In genomic region chr2:131641414-131642206, GRCh38 we compare ENCODE assay signal across 12 cellular contexts.
DNase-seq lines count a peak whose midpoint lies in the region; TF ChIP-seq lines count a peak whose summit lies in the region.
"Had no signal": no experiment of that assay in that cellular context is flagged by ENCODE, and none has a peak within 500 bp of the region (broad histone marks: within the 10 kb centered on the region; RNA-seq: fewer than 3 reads in every experiment).

No MANE protein-coding gene starts in this region.

- H3K36me3 Mint-ChIP-seq in chondrocyte (ENCODE audit: low read depth) (no peaks in the 10 kb centered on the region), neural crest cell (ENCODE audit: low read depth) (no peaks in the 10 kb centered on the region)
- H3K36me3 Mint-ChIP-seq: CD8-positive, alpha-beta T cell had no signal

- no peaks in the 10 kb centered on the region for H3K27me3 Mint-ChIP-seq in chondrocyte (ENCODE audit: low read depth)
- no peaks in the 10 kb centered on the region for H3K27me3 Mint-ChIP-seq in neural crest cell (ENCODE audit: low read depth)

- peak; percentile 7 for TF ChIP-seq CTCF in chondrocyte (IDR thresholded peaks at IDR 0.05)
- TF ChIP-seq CTCF in neural crest cell (conservative IDR thresholded peaks at IDR 0.05), result no peak

- H3K4me3 Mint-ChIP-seq in chondrocyte (ENCODE audit: unreplicated experiment) (peak overlapping the region; percentile 5), neural crest cell (no peak overlapping the region)
- H3K4me3 Mint-ChIP-seq: CD8-positive, alpha-beta T cell had no signal

- H3K9me3 Mint-ChIP-seq in chondrocyte (ENCODE audit: low read depth) (peaks cover 4% of the 10 kb centered on the region), neural crest cell (peaks cover 4% of the 10 kb centered on the region)
- H3K9me3 Mint-ChIP-seq: CD8-positive, alpha-beta T cell had no signal

- peaks cover 16% of the 10 kb centered on the region for H3K4me1 Mint-ChIP-seq in chondrocyte (ENCODE audit: low read depth)
- H3K4me1 Mint-ChIP-seq in neural crest cell, result peaks cover 15% of the 10 kb centered on the region

- peak overlapping the region; percentile 93 for H3K27ac Mint-ChIP-seq in chondrocyte (ENCODE audit: unreplicated experiment)
- peak overlapping the region; percentile 29 for H3K27ac Mint-ChIP-seq in neural crest cell (ENCODE audit: unreplicated experiment)
- H3K27ac Mint-ChIP-seq: CD8-positive, alpha-beta T cell had no signal

- DNase-seq in GM03348 (ENCODE audit: low spot score) (peak; percentile 13), NCI-H526 (lab: John Stamatoyannopoulos, UW) (peak; percentile 36 to 43), chondrocyte (ENCODE audit: low spot score) (no peak), neural crest cell (ENCODE audit: low read depth, low spot score) (no peak), NCI-H1694 (lab: John Stamatoyannopoulos, UW) (no peak), islet precursor cell (no peak), cerebellar nuclear complex (lab: John Stamatoyannopoulos, UW) (no peak)
- no peak for DNase-seq in activated naive CD4-positive, alpha-beta T cell (lab: John Stamatoyannopoulos, UW)
- DNase-seq: activated CD4-positive, alpha-beta T cell treated with anti-CD3 and anti-CD28 coated beads, Interleukin-2, amount 50 U/mL, for 1 hour; CD8-positive, alpha-beta T cell; NCI-H187; testis had no signal

Comparison
In these comparisons a context has a peak if more than half of its experiments do, and no peak if none do; other contexts are left out.
1. DNase-seq: peak in GM03348 (single experiment) and NCI-H526 (2 of 2); none in chondrocyte (single experiment), neural crest cell (single experiment), NCI-H1694 (single experiment), islet precursor cell (single experiment), cerebellar nuclear complex (0 of 2) and activated naive CD4-positive, alpha-beta T cell (0 of 4).